In genomic region chr12:5546616-5547015, GRCh38 we compare ENCODE assay signal across 30 cellular contexts.
DNase-seq lines count a peak whose midpoint lies in the region; ATAC-seq, FAIRE-seq and TF ChIP-seq lines count a peak whose summit lies in the region.
"Had no signal": no experiment of that assay in that cellular context is flagged by ENCODE, and none has a peak within 500 bp of the region (broad histone marks: within the 10 kb centered on the region; RNA-seq: fewer than 3 reads in every experiment).

No MANE protein-coding gene starts in this region.

- DNase-seq in AG10803 (ENCODE audit: low read depth) (peak; percentile 87), GM04504 (ENCODE audit: low read depth) (peak; percentile 78), RCC 7860 (ENCODE audit: low spot score) (peak; percentile 62), kidney tubule cell (ENCODE audit: low spot score) (peak; percentile 38), RPMI8226 (no peak), NCI-H187 treated with DMSO at 0.1 percent for 48 hours (lab: John Stamatoyannopoulos, UW) (no peak), NCI-H446 treated with DMSO at 0.1 percent for 48 hours (lab: John Stamatoyannopoulos, UW) (no peak)
- DNase-seq: activated CD4-positive, alpha-beta memory T cell treated with anti-CD3 and anti-CD28 coated beads for 36 hours; activated CD4-positive, CD25-positive, alpha-beta regulatory T cell; activated naive CD8-positive, alpha-beta T cell treated with anti-CD3 and anti-CD28 coated beads, Interleukin-2, amount 50 U/mL, for 24 hours; activated T-cell treated with anti-CD3 and anti-CD28 coated beads, Interleukin-2, amount 50 U/mL, for 72 hours; C1 segment of cervical spinal cord; central memory CD4-positive, alpha-beta T cell; esophagus squamous epithelium; foreskin melanocyte; heart right ventricle; kidney; NCI-H1092 treated with DMSO at 0.1 percent for 48 hours; NCI-H187; NCI-H2171; NCI-H526; NK-92 treated with Interleukin-12 subunit alpha and Interleukin-12 subunit beta, amount 100 ng/mL, for 24 hours; right lobe of liver; Right ventricle myocardium superior; stimulated activated CD4-positive, alpha-beta T cell treated with anti-CD3 and anti-CD28 coated beads, Interleukin-4, amount 100 ng/mL, for 24 hours had no signal

- no peak for TF ChIP-seq CTCF in AG10803 (conservative IDR thresholded peaks at IDR 0.05; ENCODE audit: low read length)

- H3K4me3 ChIP-seq in AG10803 (ENCODE audit: low read length) = no peak overlapping the region
- H3K4me3 ChIP-seq: esophagus squamous epithelium, heart right ventricle, right lobe of liver, tibial nerve had no signal

- FAIRE-seq in RCC 7860 (lab: Jason Lieb, UNC) = no peak
- FAIRE-seq: GM18507, GM19239, kidney had no signal

- no peak for ATAC-seq in GM18517 (IDR thresholded peaks at IDR 0.05; ENCODE audit: unreplicated experiment)
- ATAC-seq: activated naive CD8-positive, alpha-beta T cell treated with anti-CD3 and anti-CD28 coated beads, Interleukin-2, amount 50 U/mL, for 24 hours; activated T-cell treated with anti-CD3 and anti-CD28 coated beads, Interleukin-2, amount 50 U/mL, for 72 hours; heart right ventricle; right lobe of liver; SK-N-SH treated with all-trans-retinoic acid at 6 μM for 48 hours had no signal

Comparison
In these comparisons a context has a peak if more than half of its experiments do, and no peak if none do; other contexts are left out.
1. DNase-seq: peak in AG10803 (single experiment), GM04504 (single experiment), RCC 7860 (single experiment) and kidney tubule cell (single experiment); none in RPMI8226 (single experiment), NCI-H187 treated with DMSO at 0.1 percent for 48 hours (single experiment) and NCI-H446 treated with DMSO at 0.1 percent for 48 hours (single experiment).